14 cellular contexts compared by ENCODE assay signal in the genomic region with DNA sequence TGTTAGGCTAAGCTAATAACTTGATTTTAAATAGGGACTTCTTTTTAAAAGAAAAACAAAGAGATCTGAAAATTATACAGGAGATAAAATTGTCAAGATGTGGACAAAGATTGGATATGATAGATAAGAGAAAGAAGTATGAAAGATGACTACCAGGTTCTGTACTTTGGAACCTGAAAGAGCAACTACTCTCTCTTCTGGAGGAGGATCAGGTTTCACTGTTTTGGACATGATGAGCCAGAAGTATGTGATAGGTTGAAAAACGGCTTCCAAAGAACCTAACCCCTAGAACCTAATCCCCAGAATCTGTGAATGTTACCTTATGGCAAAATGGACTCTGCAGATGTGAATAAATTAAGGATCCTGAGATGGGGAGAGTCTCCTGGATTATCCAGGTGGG. TPM values are rescaled to one million over a fixed set of nuclear protein-coding genes. Genes with fewer than 3 reads are reported as not detected.
DNase-seq lines count a peak whose midpoint lies in the region; ATAC-seq and TF ChIP-seq lines count a peak whose summit lies in the region.
"Had no signal": no experiment of that assay in that cellular context is flagged by ENCODE, and none has a peak within 500 bp of the region (broad histone marks: within the 10 kb centered on the region; RNA-seq: fewer than 3 reads in every experiment).

No MANE protein-coding gene starts in this region.

- H3K9me3 ChIP-seq in breast epithelium: no peaks in the 10 kb centered on the region

- no peak overlapping the region for H3K27ac ChIP-seq in breast epithelium
- H3K27ac ChIP-seq in foreskin keratinocyte: no peak overlapping the region

- no TSS peak for BruUV-seq in MCF 10A (replicated peaks; lab: Mats Ljungman, UMichigan)

- H3K27ac Mint-ChIP-seq in MCF 10A (ENCODE audit: low read depth, unreplicated experiment) (peak overlapping the region; percentile 21), type B pancreatic cell (peak overlapping the region; percentile 27)
- H3K27ac Mint-ChIP-seq: activated CD4-positive, alpha-beta memory T cell treated with anti-CD3 and anti-CD28 coated beads, Interleukin-2, amount 10 ng/mL, durations not matched to agents 7 days and 5 days; stimulated activated naive B cell treated with anti-CD40 and anti-IgM and Interleukin-4, amounts not matched to agents 10 μg/mL and 1 μg/mL and 100 μg/mL, for 72 hours had no signal

- peaks cover 26% of the 10 kb centered on the region for H3K4me1 Mint-ChIP-seq in MCF 10A (ENCODE audit: insufficient read depth, unreplicated experiment)
- H3K4me1 Mint-ChIP-seq in type B pancreatic cell (ENCODE audit: unreplicated experiment): peaks cover 18% of the 10 kb centered on the region

- DNase-seq in MCF 10A (ENCODE audit: unreplicated experiment): no peak
- no peak for DNase-seq in breast epithelium (ENCODE audit: low spot score in 2 of 2)
- peak; percentile 1 for DNase-seq in NCI-H69 (lab: John Stamatoyannopoulos, UW)
- peak in 1 of 2 donors; percentile 9 for DNase-seq in foreskin keratinocyte
- DNase-seq in type B pancreatic cell (ENCODE audit: extremely low spot score, unreplicated experiment): no peak
- no peak for DNase-seq in globus pallidus (ENCODE audit: low spot score)
- no peak for DNase-seq in stimulated activated naive CD4-positive, alpha-beta T cell treated with Interleukin-2 at 50 U/mL for 16 hours (lab: John Stamatoyannopoulos, UW)
- DNase-seq: activated CD4-positive, alpha-beta memory T cell treated with anti-CD3 and anti-CD28 coated beads, Interleukin-2, amount 10 ng/mL, durations not matched to agents 7 days and 5 days; cortex of kidney; left cardiac atrium; stimulated activated CD4-positive, alpha-beta T cell treated with anti-CD3 and anti-CD28 coated beads, Interleukin-1b, Interleukin-23, amount 100 ng/mL, for 48 hours; stimulated activated naive B cell treated with anti-CD40 and anti-IgM and Interleukin-4, amounts not matched to agents 10 μg/mL and 1 μg/mL and 100 μg/mL, for 72 hours; T-helper 1 cell had no signal

- H3K4me3 Mint-ChIP-seq in MCF 10A (ENCODE audit: unreplicated experiment) (no peak overlapping the region), type B pancreatic cell (no peak overlapping the region)
- H3K4me3 Mint-ChIP-seq: activated CD4-positive, alpha-beta memory T cell treated with anti-CD3 and anti-CD28 coated beads, Interleukin-2, amount 10 ng/mL, durations not matched to agents 7 days and 5 days; stimulated activated naive B cell treated with anti-CD40 and anti-IgM and Interleukin-4, amounts not matched to agents 10 μg/mL and 1 μg/mL and 100 μg/mL, for 72 hours had no signal

- no peak overlapping the region for H3K4me3 ChIP-seq in breast epithelium

- no peak for TF ChIP-seq POLR2A in breast epithelium (IDR thresholded peaks at IDR 0.05)

- H3K27me3 Mint-ChIP-seq in MCF 10A (ENCODE audit: insufficient read depth, unreplicated experiment): no peaks in the 10 kb centered on the region
- no peaks in the 10 kb centered on the region for H3K27me3 Mint-ChIP-seq in type B pancreatic cell
- H3K27me3 Mint-ChIP-seq: activated CD4-positive, alpha-beta memory T cell treated with anti-CD3 and anti-CD28 coated beads, Interleukin-2, amount 10 ng/mL, durations not matched to agents 7 days and 5 days; stimulated activated naive B cell treated with anti-CD40 and anti-IgM and Interleukin-4, amounts not matched to agents 10 μg/mL and 1 μg/mL and 100 μg/mL, for 72 hours had no signal

- H3K36me3 Mint-ChIP-seq in MCF 10A (ENCODE audit: insufficient read depth, unreplicated experiment) (peaks cover 4% of the 10 kb centered on the region), type B pancreatic cell (peaks cover 14% of the 10 kb centered on the region)

- H3K27me3 ChIP-seq in breast epithelium: no peaks in the 10 kb centered on the region
- no peaks in the 10 kb centered on the region for H3K27me3 ChIP-seq in foreskin keratinocyte

- ATAC-seq in foreskin keratinocyte (peak; percentile 29), GM19328 (IDR thresholded peaks at IDR 0.05; ENCODE audit: unreplicated experiment) (no peak)
- ATAC-seq: left cardiac atrium; stimulated activated naive B cell treated with anti-CD40 and anti-IgM and Interleukin-4, amounts not matched to agents 10 μg/mL and 1 μg/mL and 100 μg/mL, for 72 hours had no signal

- CTCF ChIA-PET in MCF 10A (lab: Yijun Ruan, JAX): interaction anchor here (0.6 to 0.9 kb wide), 3 partner anchors 9 to 49 kb away, joined by 3 read pairs; no protein-coding TSS in a partner anchor

- H3K9me3 Mint-ChIP-seq in MCF 10A (ENCODE audit: unreplicated experiment): no peaks in the 10 kb centered on the region
- H3K9me3 Mint-ChIP-seq in type B pancreatic cell: no peaks in the 10 kb centered on the region
- H3K9me3 Mint-ChIP-seq: activated CD4-positive, alpha-beta memory T cell treated with anti-CD3 and anti-CD28 coated beads, Interleukin-2, amount 10 ng/mL, durations not matched to agents 7 days and 5 days; stimulated activated naive B cell treated with anti-CD40 and anti-IgM and Interleukin-4, amounts not matched to agents 10 μg/mL and 1 μg/mL and 100 μg/mL, for 72 hours had no signal

- POLR2A ChIA-PET in MCF 10A (lab: Yijun Ruan, JAX): interaction anchor here (0.6 to 2.1 kb wide), 6 partner anchors 9 to 58 kb away, joined by 4 to 8 read pairs (median 4); a partner anchor contains a TSS

- H3K4me1 ChIP-seq in breast epithelium (peaks cover 0 to 8% of the 10 kb centered on the region in 2 donors), foreskin keratinocyte (peaks cover 10% of the 10 kb centered on the region)

- intact Hi-C loops in MCF 10A (cut with micrococcal nuclease) (no loop called here), breast epithelium (cut with DNase I; ENCODE audit: low total_unique reads) (no loop called here)

- TF ChIP-seq CTCF in MCF 10A (IDR thresholded peaks at IDR 0.05; ENCODE audit: unreplicated experiment): no peak
- no peak for TF ChIP-seq CTCF in breast epithelium (IDR thresholded peaks at IDR 0.05)
- TF ChIP-seq CTCF in foreskin keratinocyte (conservative IDR thresholded peaks at IDR 0.05): no peak
- TF ChIP-seq CTCF in type B pancreatic cell (conservative IDR thresholded peaks at IDR 0.05): no peak

- H3K36me3 ChIP-seq in breast epithelium: no peaks in the 10 kb centered on the region

RNA-seq across cellular contexts. Expression of a gene that starts 26.2 kb away (rescaled TPM):
- total RNA-seq in MCF 10A (2022): 11.8 and 15.7 TPM in 2 replicates
- total RNA-seq in breast epithelium: 10 to 100 TPM; 25.1 to 41.3 (median 28.2) TPM
- total RNA-seq in foreskin keratinocyte: 11.7 and 12.3 TPM in 2 replicates
- polyA plus RNA-seq in foreskin keratinocyte: 2.0 and 2.5 TPM in 2 replicates
- 18.8 and 21.2 TPM in 2 replicates for total RNA-seq in type B pancreatic cell (ENCODE audit: low replicate concordance)

RNA-seq across cellular contexts. Expression of a gene that starts 26.8 kb away (rescaled TPM):
- total RNA-seq in MCF 10A (2022) (8.4 and 13.0 TPM in 2 replicates), breast epithelium (10 to 100 TPM; 13.8 to 18.4 (median 16.4) TPM), foreskin keratinocyte (12.0 and 13.5 TPM in 2 replicates), type B pancreatic cell (ENCODE audit: low replicate concordance) (17.7 and 27.1 TPM in 2 replicates)
- polyA plus RNA-seq in foreskin keratinocyte: 5.9 and 6.3 TPM in 2 replicates
